ENCODE assay signal across 8 cellular contexts in genomic region chr6:2952557-2953095, GRCh38. TPM values are rescaled to one million over a fixed set of nuclear protein-coding genes. Genes with fewer than 3 reads are reported as not detected.
A peak's percentile ranks its signal among the peaks of the same experiment; 100 is the strongest.
DNase-seq lines count a peak whose midpoint lies in the region; ATAC-seq and TF ChIP-seq lines count a peak whose summit lies in the region.

No MANE protein-coding gene starts in this region.

- peak; percentile 39 for TF ChIP-seq RAD21 in Ishikawa (IDR thresholded peaks at IDR 0.05; ENCODE audit: low read depth)

- H3K4me3 Mint-ChIP-seq in T-helper 17 cell, result peak overlapping the region; percentile 62

- no peaks in the 10 kb centered on the region for H3K36me3 ChIP-seq in A673 (ENCODE audit: insufficient read depth, low read length, poor library complexity, severe bottlenecking)
- H3K36me3 ChIP-seq in body of pancreas (replicated peaks in 1 of 2; ENCODE audit: insufficient read depth in 1 of 2, low read depth in 2 of 2), result peaks cover 5 to 17% of the 10 kb centered on the region in 2 donors
- peaks cover 33% of the 10 kb centered on the region for H3K36me3 ChIP-seq in skeletal muscle satellite cell (ENCODE audit: insufficient read depth, low read length)

- no peaks in the 10 kb centered on the region for H3K27me3 Mint-ChIP-seq in T-helper 17 cell

- no peaks in the 10 kb centered on the region for H3K9me3 ChIP-seq in A673 (ENCODE audit: low read depth, low read length, poor library complexity, severe bottlenecking)
- H3K9me3 ChIP-seq in T-helper 17 cell (ENCODE audit: control insufficient read depth, low read length, poor library complexity, severe bottlenecking), result no peaks in the 10 kb centered on the region
- H3K9me3 ChIP-seq in body of pancreas, result no peaks in the 10 kb centered on the region
- no peaks in the 10 kb centered on the region for H3K9me3 ChIP-seq in skeletal muscle satellite cell (replicated peaks; ENCODE audit: low read length)

- TF ChIP-seq CTCF in A673 (conservative IDR thresholded peaks at IDR 0.05; ENCODE audit: low read depth, low read length) (peak; percentile 100), GM13976 (IDR thresholded peaks at IDR 0.05; ENCODE audit: borderline replicate concordance, control extremely low read depth, extremely low read depth, insufficient read depth, missing control alignments) (no peak), body of pancreas (IDR thresholded peaks at IDR 0.05) (peak; percentile 84 to 99 (median 94))

- DNase-seq in A673 (ENCODE audit: low spot score) (peak; percentile 89), GM13976 (ENCODE audit: low spot score) (peak; percentile 67), T-helper 17 cell (peak in 1 of 3 donors; percentile 65), body of pancreas (peak; percentile 78 to 85 (median 80)), iPS-NIHi11 (ENCODE audit: low spot score) (peak; percentile 80)

- in situ Hi-C loops in GM13976 (cut with MboI; ENCODE audit: low sequenced_read_pairs, unreplicated experiment), result no loop called here

- POLR2A ChIA-PET in A673 (lab: Charles Lee; ENCODE audit: low non-redundant PET), result interaction anchor here (0.5 to 0.7 kb wide), 3 partner anchors 19 to 1229 kb away, joined by 3 read pairs; no protein-coding TSS in a partner anchor

- H3K36me3 Mint-ChIP-seq in T-helper 17 cell (ENCODE audit: low read depth), result peaks cover 2% of the 10 kb centered on the region

- intact Hi-C loops in A673 (cut with micrococcal nuclease; ENCODE audit: unreplicated experiment), result loop anchor here (2.0 to 5.0 kb wide), 2 partner anchors 36 to 105 kb away; no protein-coding TSS in a partner anchor
- intact Hi-C loops in body of pancreas (cut with DNase I), result no loop called here

- H3K27ac ChIP-seq in A673 (ENCODE audit: low read depth, low read length, poor library complexity, severe bottlenecking), result no peak overlapping the region
- peak overlapping the region; percentile 13 to 50 (median 30) for H3K27ac ChIP-seq in body of pancreas

- H3K4me2 ChIP-seq in skeletal muscle satellite cell (ENCODE audit: low read length), result peak overlapping the region; percentile 40

- peak overlapping the region; percentile 15 for H3K9ac ChIP-seq in skeletal muscle satellite cell (ENCODE audit: low read depth, low read length)

- TF ChIP-seq POLR2A in body of pancreas (IDR thresholded peaks at IDR 0.05), result no peak

- H3K4me1 Mint-ChIP-seq in T-helper 17 cell, result peaks cover 6% of the 10 kb centered on the region

- H3K27me3 ChIP-seq in A673 (replicated peaks; ENCODE audit: insufficient read depth, low read depth, low read length, poor library complexity) (no peaks in the 10 kb centered on the region), body of pancreas (no peaks in the 10 kb centered on the region), skeletal muscle satellite cell (ENCODE audit: control insufficient read depth, insufficient read depth, low read length) (no peaks in the 10 kb centered on the region)

- peak; percentile 98 for ATAC-seq in T-helper 17 cell
- ATAC-seq in body of pancreas, result peak; percentile 90
- no peak for ATAC-seq in HG02840 (IDR thresholded peaks at IDR 0.05; ENCODE audit: low FRiP score, unreplicated experiment)

- CTCF ChIA-PET in A673 (lab: Charles Lee), result interaction anchor here (0.5 to 1.3 kb wide), 23 partner anchors 9 to 1038 kb away, joined by 3 to 21 read pairs (median 4); partner anchors contain the start of genes BPHL, NQO2, RIPK1 and SERPINB1

- TF ChIP-seq EP300 in Ishikawa (IDR thresholded peaks at IDR 0.05; ENCODE audit: borderline replicate concordance), result no peak

- 8 to 27% methylated on average over 26 to 27 of the region's 27 CpGs for WGBS in body of pancreas, 2 donors

- H3K27ac Mint-ChIP-seq in T-helper 17 cell, result peak overlapping the region; percentile 83

- H3K4me1 ChIP-seq in A673 (ENCODE audit: insufficient read depth, low read length, poor library complexity, severe bottlenecking), result peaks cover 5% of the 10 kb centered on the region
- H3K4me1 ChIP-seq in body of pancreas, result peaks cover 16% of the 10 kb centered on the region
- peaks cover 9% of the 10 kb centered on the region for H3K4me1 ChIP-seq in skeletal muscle satellite cell (ENCODE audit: control insufficient read depth, insufficient read depth, low read length)

- no TSS peak for BruUV-seq in A673 (replicated peaks; lab: Mats Ljungman, UMichigan)

- H3K4me3 ChIP-seq in A673 (ENCODE audit: low read depth, low read length, poor library complexity, severe bottlenecking), result no peak overlapping the region
- no peak overlapping the region for H3K4me3 ChIP-seq in body of pancreas
- H3K4me3 ChIP-seq in skeletal muscle satellite cell (ENCODE audit: low read length), result no peak overlapping the region

TF ChIP-seq in Ishikawa, 13 proteins besides CTCF, POLR2A, EP300 and RAD21:
- no peak for TF ChIP-seq CEBPB (IDR thresholded peaks at IDR 0.05)
- TF ChIP-seq REST (IDR thresholded peaks at IDR 0.05; ENCODE audit: low read depth), result no peak
- TF ChIP-seq, protein P1, sequence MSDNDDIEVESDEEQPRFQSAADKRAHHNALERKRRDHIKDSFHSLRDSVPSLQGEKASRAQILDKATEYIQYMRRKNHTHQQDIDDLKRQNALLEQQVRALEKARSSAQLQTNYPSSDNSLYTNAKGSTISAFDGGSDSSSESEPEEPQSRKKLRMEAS (IDR thresholded peaks at IDR 0.05), result no peak; the same call in 1 of the 2 replicates
- no peak for TF ChIP-seq CREB1 (IDR thresholded peaks at IDR 0.05; ENCODE audit: low read depth)
- no peak for TF ChIP-seq FOXM1 (IDR thresholded peaks at IDR 0.05; ENCODE audit: borderline replicate concordance, low read depth)
- TF ChIP-seq, protein P2, sequence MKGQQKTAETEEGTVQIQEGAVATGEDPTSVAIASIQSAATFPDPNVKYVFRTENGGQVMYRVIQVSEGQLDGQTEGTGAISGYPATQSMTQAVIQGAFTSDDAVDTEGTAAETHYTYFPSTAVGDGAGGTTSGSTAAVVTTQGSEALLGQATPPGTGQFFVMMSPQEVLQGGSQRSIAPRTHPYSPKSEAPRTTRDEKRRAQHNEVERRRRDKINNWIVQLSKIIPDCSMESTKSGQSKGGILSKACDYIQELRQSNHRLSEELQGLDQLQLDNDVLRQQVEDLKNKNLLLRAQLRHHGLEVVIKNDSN (IDR thresholded peaks at IDR 0.05), result no peak
- no peak for TF ChIP-seq ZBTB7A (IDR thresholded peaks at IDR 0.05; ENCODE audit: low read depth)
- no peak for TF ChIP-seq TAF1 (IDR thresholded peaks at IDR 0.05; ENCODE audit: low read depth)
- TF ChIP-seq NFIC (IDR thresholded peaks at IDR 0.05), result no peak
- TF ChIP-seq YY1 (IDR thresholded peaks at IDR 0.05; ENCODE audit: low read depth), result no peak
- no peak for TF ChIP-seq TCF12 (IDR thresholded peaks at IDR 0.05; ENCODE audit: low read depth)
- TF ChIP-seq EGR1 (IDR thresholded peaks at IDR 0.05), result no peak

RNA-seq across cellular contexts. Expression of gene SERPINB6, which starts 18.7 kb away (rescaled TPM):
- total RNA-seq in A673 (2021), result 34.8 and 37.5 TPM in 2 replicates
- total RNA-seq in T-helper 17 cell, result 10 to 100 TPM in 1 of 2 donors, 1 to 10 TPM in 1; 9.1 to 26.4 TPM
- 100 to 1,000 TPM; 113 to 147 TPM for total RNA-seq in body of pancreas
- total RNA-seq in skeletal muscle satellite cell (2012; rRNA removed), result 81.6 and 82.6 TPM in 2 replicates

RNA-seq across cellular contexts. Expression of gene NQO2, which starts 47.1 kb away (rescaled TPM):
- total RNA-seq in A673 (2021) (92.7 and 97.3 TPM in 2 replicates), T-helper 17 cell (10 to 100 TPM in 1 of 2 donors, 1 to 10 TPM in 1; 9.2 to 14.2 TPM), body of pancreas (10 to 100 TPM in 1 of 2 donors, 1 to 10 TPM in 1; 7.3 to 17.1 TPM)
- total RNA-seq in skeletal muscle satellite cell (2012; rRNA removed), result 47.2 and 47.7 TPM in 2 replicates

RNA-seq across cellular contexts. Expression of gene SERPINB9, which starts 49.5 kb away (rescaled TPM):
- total RNA-seq in A673 (2021) (4.1 and 4.2 TPM in 2 replicates), T-helper 17 cell (10 to 100 TPM; 32.9 to 37.7 TPM), body of pancreas (1 to 10 TPM; 2.0 to 4.2 TPM)
- total RNA-seq in skeletal muscle satellite cell (2012; rRNA removed), result 0.22 and 0.25 TPM in 2 replicates
